8 cellular contexts compared by ENCODE assay signal in the genomic region with DNA sequence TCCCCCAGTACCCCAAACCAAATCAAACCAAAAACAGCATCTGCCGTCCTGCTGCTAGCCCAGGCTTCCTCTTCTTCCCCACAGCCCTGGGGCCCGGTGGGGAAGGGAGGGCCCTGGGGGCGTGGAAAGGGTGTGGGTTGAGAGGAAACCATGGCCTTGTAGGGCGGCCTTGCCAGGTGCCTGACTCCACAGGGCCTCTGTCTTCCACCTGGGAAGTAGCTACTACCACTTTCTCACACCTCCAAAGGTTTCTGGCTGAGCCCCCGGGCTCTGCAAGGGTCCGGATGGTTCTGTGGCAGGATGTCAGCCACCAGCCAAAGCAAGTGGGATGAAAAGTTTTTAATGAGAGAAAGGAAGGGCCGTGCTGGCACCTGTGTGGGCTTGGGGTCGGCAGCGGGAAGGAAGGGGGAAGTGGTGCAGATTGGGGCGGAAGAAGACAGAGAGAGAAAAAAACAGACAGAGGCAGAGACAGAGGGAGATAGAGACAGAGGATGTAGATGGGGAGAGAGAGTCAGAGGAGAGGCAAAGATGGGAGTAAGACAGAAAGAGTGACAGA. TPM values are rescaled to one million over a fixed set of nuclear protein-coding genes. Genes with fewer than 3 reads are reported as not detected.
A peak's percentile ranks its signal among the peaks of the same experiment; 100 is the strongest.
DNase-seq lines count a peak whose midpoint lies in the region; ATAC-seq and TF ChIP-seq lines count a peak whose summit lies in the region.

No MANE protein-coding gene starts in this region.

- no peaks in the 10 kb centered on the region for H3K9me3 Mint-ChIP-seq in activated naive CD8-positive, alpha-beta T cell (ENCODE audit: low read depth)
- no peaks in the 10 kb centered on the region for H3K9me3 Mint-ChIP-seq in mesothelial cell of epicardium

- DNase-seq in SKM-1 (lab: John Stamatoyannopoulos, UW; ENCODE audit: unreplicated experiment): peak; percentile 65
- DNase-seq in stimulated activated CD4-positive, alpha-beta T cell treated with anti-CD3 and anti-CD28 coated beads, Interleukin-2, amount 100 ng/mL, for 4 hours (ENCODE audit: low read depth): peak; percentile 38
- DNase-seq in mesothelial cell of epicardium (ENCODE audit: low spot score in 2 of 2, unreplicated experiment in 2 of 2): no peak
- no peak for DNase-seq in DMS114 treated with DMSO at 0.1 percent for 48 hours (lab: John Stamatoyannopoulos, UW; ENCODE audit: unreplicated experiment)
- no peak for DNase-seq in NCI-H1694 (lab: John Stamatoyannopoulos, UW)

- TF ChIP-seq CTCF in mesothelial cell of epicardium (IDR thresholded peaks at IDR 0.05; ENCODE audit: unreplicated experiment): no peak

- H3K27ac ChIP-seq in BLaER1 treated with 17β-estradiol and CSF1 and Interleukin-3, amounts not matched to agents 10 nM and 100 nM: peak overlapping the region in 10 of 11 experiments; percentile 32 to 89 (median 67); a peak in 19 of 22 replicates

- peak overlapping the region; percentile 33 to 63 (median 59); a peak in 17 of 22 replicates for H3K9ac ChIP-seq in BLaER1 treated with 17β-estradiol and CSF1 and Interleukin-3, amounts not matched to agents 10 nM and 100 nM

- no peaks in the 10 kb centered on the region for H3K27me3 Mint-ChIP-seq in activated naive CD8-positive, alpha-beta T cell
- no peaks in the 10 kb centered on the region for H3K27me3 Mint-ChIP-seq in mesothelial cell of epicardium (ENCODE audit: low read depth)

- peaks cover 0 to 96% (median 22%) of the 10 kb centered on the region in 11 experiments; a peak in 15 of 22 replicates for H4K20me1 ChIP-seq in BLaER1 treated with 17β-estradiol and CSF1 and Interleukin-3, amounts not matched to agents 10 nM and 100 nM

- H3K4me3 Mint-ChIP-seq in activated naive CD8-positive, alpha-beta T cell: peak overlapping the region; percentile 82
- no peak overlapping the region for H3K4me3 Mint-ChIP-seq in mesothelial cell of epicardium

- H3K36me3 ChIP-seq in BLaER1 treated with 17β-estradiol and CSF1 and Interleukin-3, amounts not matched to agents 10 nM and 100 nM: peaks cover 14 to 50% (median 22%) of the 10 kb centered on the region in 11 experiments

- H3K36me3 Mint-ChIP-seq in activated naive CD8-positive, alpha-beta T cell: no peaks in the 10 kb centered on the region
- peaks cover 1% of the 10 kb centered on the region for H3K36me3 Mint-ChIP-seq in mesothelial cell of epicardium

- H3K27me3 ChIP-seq in BLaER1 treated with 17β-estradiol and CSF1 and Interleukin-3, amounts not matched to agents 10 nM and 100 nM: no peaks in the 10 kb centered on the region

- peak overlapping the region; percentile 64 to 95 (median 85) for H3K4me2 ChIP-seq in BLaER1 treated with 17β-estradiol and CSF1 and Interleukin-3, amounts not matched to agents 10 nM and 100 nM

- H3K4me3 ChIP-seq in BLaER1 treated with 17β-estradiol and CSF1 and Interleukin-3, amounts not matched to agents 10 nM and 100 nM: peak overlapping the region in 9 of 10 experiments; percentile 20 to 47 (median 30); a peak in 9 of 20 replicates

- ATAC-seq in GM21717 (IDR thresholded peaks at IDR 0.05; ENCODE audit: unreplicated experiment): peak; percentile 83

- H3K9me3 ChIP-seq in BLaER1 treated with 17β-estradiol and CSF1 and Interleukin-3, amounts not matched to agents 10 nM and 100 nM (replicated peaks in 1 of 11): no peaks in the 10 kb centered on the region

- peak overlapping the region; percentile 95 for H3K27ac Mint-ChIP-seq in activated naive CD8-positive, alpha-beta T cell
- H3K27ac Mint-ChIP-seq in mesothelial cell of epicardium: no peak overlapping the region

- H3K4me1 ChIP-seq in BLaER1 treated with 17β-estradiol and CSF1 and Interleukin-3, amounts not matched to agents 10 nM and 100 nM: peaks cover 78 to 99% (median 87%) of the 10 kb centered on the region in 10 experiments

- peaks cover 72% of the 10 kb centered on the region for H3K4me1 Mint-ChIP-seq in activated naive CD8-positive, alpha-beta T cell (ENCODE audit: low read depth)
- H3K4me1 Mint-ChIP-seq in mesothelial cell of epicardium: peaks cover 13% of the 10 kb centered on the region

RNA-seq across cellular contexts. Expression of gene TPST2, which starts 10.5 kb away (rescaled TPM):
- 17.2 to 19.4 TPM (median 18.5 TPM) in 3 replicates for total RNA-seq in mesothelial cell of epicardium

RNA-seq across cellular contexts. Expression of gene CRYBB1, which starts 38.4 kb away (rescaled TPM):
- not detected in 3 replicates for total RNA-seq in mesothelial cell of epicardium

RNA-seq across cellular contexts. Expression of gene CRYBA4, which starts 42.4 kb away (rescaled TPM):
- not detected in 3 replicates for total RNA-seq in mesothelial cell of epicardium

Comparison
In these comparisons a context has a peak if more than half of its experiments do, and no peak if none do; other contexts are left out.
1. DNase-seq: peak in SKM-1 (single experiment) and stimulated activated CD4-positive, alpha-beta T cell treated with anti-CD3 and anti-CD28 coated beads, Interleukin-2, amount 100 ng/mL, for 4 hours (single experiment); none in mesothelial cell of epicardium (0 of 2), DMS114 treated with DMSO at 0.1 percent for 48 hours (single experiment) and NCI-H1694 (single experiment).